Comparison of ENCODE assay signal across 13 cellular contexts in genomic region chr2:189109921-189110397, GRCh38.
DNase-seq lines count a peak whose midpoint lies in the region; ATAC-seq and TF ChIP-seq lines count a peak whose summit lies in the region.
"Had no signal": no experiment of that assay in that cellular context is flagged by ENCODE, and none has a peak within 500 bp of the region (broad histone marks: within the 10 kb centered on the region; RNA-seq: fewer than 3 reads in every experiment).

No MANE protein-coding gene starts in this region.

- H3K27me3 ChIP-seq in CD4-positive, alpha-beta memory T cell (ENCODE audit: insufficient read depth, low read length): no peaks in the 10 kb centered on the region

- CTCF ChIA-PET in CD4-positive, alpha-beta memory T cell (lab: Charles Lee; ENCODE audit: partially characterized antibody): no interaction called here

- no peak overlapping the region for H3K27ac ChIP-seq in CD4-positive, alpha-beta memory T cell (ENCODE audit: low read depth, low read length)

- H3K9me3 Mint-ChIP-seq in CD4-positive, alpha-beta memory T cell: no peaks in the 10 kb centered on the region
- H3K9me3 Mint-ChIP-seq: CD8-positive, alpha-beta memory T cell had no signal

- peak; percentile 79 for ATAC-seq in GM18502 (IDR thresholded peaks at IDR 0.05; ENCODE audit: poor library complexity, unreplicated experiment)
- peak; percentile 93 for ATAC-seq in GM21529 (IDR thresholded peaks at IDR 0.05; ENCODE audit: unreplicated experiment)
- ATAC-seq in HG03135 (IDR thresholded peaks at IDR 0.05; ENCODE audit: unreplicated experiment): peak; percentile 97
- ATAC-seq in mucosa of descending colon: no peak
- ATAC-seq: right cardiac atrium had no signal

- H3K4me3 ChIP-seq in mucosa of descending colon: no peak overlapping the region
- H3K4me3 ChIP-seq in CD4-positive, alpha-beta memory T cell (ENCODE audit: low read length in 2 of 2): no peak overlapping the region
- H3K4me3 ChIP-seq: HAP-1 had no signal

- TF ChIP-seq CTCF in mucosa of descending colon (IDR thresholded peaks at IDR 0.05): no peak

- no peak overlapping the region for H3K27ac Mint-ChIP-seq in CD4-positive, alpha-beta memory T cell

- peaks cover 3 to 4% (median 3%) of the 10 kb centered on the region in 4 donors for H3K4me1 Mint-ChIP-seq in CD4-positive, alpha-beta memory T cell

- H3K36me3 Mint-ChIP-seq in CD4-positive, alpha-beta memory T cell: no peaks in the 10 kb centered on the region
- H3K36me3 Mint-ChIP-seq: CD8-positive, alpha-beta memory T cell had no signal

- POLR2A ChIA-PET in CD4-positive, alpha-beta memory T cell (lab: Charles Lee; ENCODE audit: partially characterized antibody): no interaction called here

- H3K4me1 ChIP-seq in mucosa of descending colon (ENCODE audit: low read depth): no peaks in the 10 kb centered on the region
- peaks cover 4% of the 10 kb centered on the region for H3K4me1 ChIP-seq in CD4-positive, alpha-beta memory T cell (ENCODE audit: insufficient read depth, low read length)
- H3K4me1 ChIP-seq: HAP-1 had no signal

- H3K4me3 Mint-ChIP-seq in CD4-positive, alpha-beta memory T cell: no peak overlapping the region
- H3K4me3 Mint-ChIP-seq: CD8-positive, alpha-beta memory T cell had no signal

- H3K27me3 Mint-ChIP-seq in CD4-positive, alpha-beta memory T cell: no peaks in the 10 kb centered on the region
- H3K27me3 Mint-ChIP-seq: CD8-positive, alpha-beta memory T cell had no signal

- no peaks in the 10 kb centered on the region for H3K36me3 ChIP-seq in mucosa of descending colon (ENCODE audit: low read depth)
- H3K36me3 ChIP-seq in CD4-positive, alpha-beta memory T cell (ENCODE audit: insufficient read depth, low read length): no peaks in the 10 kb centered on the region
- H3K36me3 ChIP-seq: HAP-1 had no signal

- peak; percentile 6 for DNase-seq in globus pallidus (ENCODE audit: low spot score)
- no peak for DNase-seq in mucosa of descending colon
- DNase-seq in CD4-positive, alpha-beta memory T cell: no peak
- DNase-seq in HPDE6-E6E7 (ENCODE audit: extremely low spot score): no peak
- DNase-seq in UCSD-AML1 (lab: John Stamatoyannopoulos, UW; ENCODE audit: unreplicated experiment): no peak
- DNase-seq: CD8-positive, alpha-beta memory T cell; NCI-H1930; SW 1271 had no signal

- no peaks in the 10 kb centered on the region for H3K9me3 ChIP-seq in mucosa of descending colon
- no peaks in the 10 kb centered on the region for H3K9me3 ChIP-seq in CD4-positive, alpha-beta memory T cell (ENCODE audit: control insufficient read depth in 1 of 2, low read length in 2 of 2)
- H3K9me3 ChIP-seq: HAP-1 had no signal

- intact Hi-C loops in mucosa of descending colon (cut with DNase I, micrococcal nuclease): no loop called here
- intact Hi-C loops in CD4-positive, alpha-beta memory T cell (cut with micrococcal nuclease): no loop called here
